14 cellular contexts compared by ENCODE assay signal in the genomic region with DNA sequence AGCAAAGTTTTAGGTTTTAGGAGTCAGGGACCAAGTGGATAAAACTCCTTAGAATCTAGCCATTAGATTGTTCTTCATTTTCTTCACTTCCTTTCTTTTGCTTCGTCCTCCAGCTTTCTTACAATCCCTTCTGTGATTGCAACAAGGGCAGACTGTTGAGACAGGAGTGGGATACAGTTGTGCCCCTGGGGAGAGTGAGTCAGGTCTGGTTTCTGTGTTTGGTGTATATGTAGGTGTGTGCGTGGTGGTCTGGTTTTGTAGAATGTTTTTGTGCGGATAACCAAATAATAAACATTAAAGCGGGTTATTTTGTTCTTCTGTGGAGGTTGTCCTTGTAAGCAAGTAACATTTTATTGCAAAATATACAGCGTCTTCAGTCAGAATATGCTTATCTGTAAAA. TPM values are rescaled to one million over a fixed set of nuclear protein-coding genes. Genes with fewer than 3 reads are reported as not detected.
DNase-seq lines count a peak whose midpoint lies in the region; ATAC-seq and TF ChIP-seq lines count a peak whose summit lies in the region.
"Had no signal": no experiment of that assay in that cellular context is flagged by ENCODE, and none has a peak within 500 bp of the region (broad histone marks: within the 10 kb centered on the region; RNA-seq: fewer than 3 reads in every experiment).

No MANE protein-coding gene starts in this region.

- no peaks in the 10 kb centered on the region for H3K27me3 ChIP-seq in cardiac muscle cell
- no peaks in the 10 kb centered on the region for H3K27me3 ChIP-seq in left ventricle myocardium inferior (ENCODE audit: low read depth)

- H3K36me3 ChIP-seq in cardiac muscle cell (peaks cover 9% of the 10 kb centered on the region), left ventricle myocardium inferior (peaks cover 11% of the 10 kb centered on the region)

- DNase-seq in cardiac muscle cell (ENCODE audit: low read depth in 1 of 2, low spot score in 1 of 2) (peak in 1 of 2 donors; percentile 24), left ventricle myocardium inferior (no peak), SK-N-DZ (ENCODE audit: low spot score) (peak; percentile 6), fibroblast of peridontal ligament (ENCODE audit: extremely low read depth) (peak; percentile 42), cerebellar cortex (ENCODE audit: low spot score) (no peak), NCI-H2107 treated with DMSO at 0.1 percent for 48 hours (lab: John Stamatoyannopoulos, UW; ENCODE audit: unreplicated experiment) (no peak), pons (ENCODE audit: low spot score) (no peak)
- DNase-seq: activated naive CD4-positive, alpha-beta T cell treated with anti-CD3 and anti-CD28 coated beads, Interleukin-2, amount 50 U/mL, for 16 hours; caudate nucleus; HFFc6; NCI-H2029; SHP77 treated with DMSO at 0.1 percent for 48 hours; small intestine had no signal

- H3K9me3 ChIP-seq in cardiac muscle cell (ENCODE audit: low read depth) (no peaks in the 10 kb centered on the region), left ventricle myocardium inferior (replicated peaks) (no peaks in the 10 kb centered on the region)

- ATAC-seq in HG02884 (IDR thresholded peaks at IDR 0.05; ENCODE audit: unreplicated experiment) = no peak

- no peak overlapping the region for H3K4me3 ChIP-seq in cardiac muscle cell
- no peak overlapping the region for H3K4me3 ChIP-seq in left ventricle myocardium inferior

- intact Hi-C loops in left ventricle myocardium inferior (cut with micrococcal nuclease) = no loop called here

- no peak for TF ChIP-seq CTCF in cardiac muscle cell (IDR thresholded peaks at IDR 0.05; ENCODE audit: low read depth, low read length)
- TF ChIP-seq CTCF in left ventricle myocardium inferior (IDR thresholded peaks at IDR 0.05; ENCODE audit: borderline replicate concordance) = no peak

- peaks cover 16% of the 10 kb centered on the region for H3K4me1 ChIP-seq in cardiac muscle cell (ENCODE audit: low read depth)
- H3K4me1 ChIP-seq in left ventricle myocardium inferior = peaks cover 4% of the 10 kb centered on the region

- H3K27ac ChIP-seq in cardiac muscle cell (peak overlapping the region; percentile 17), left ventricle myocardium inferior (replicated peaks) (no peak overlapping the region)

RNA-seq across cellular contexts. Expression of a gene that starts 7.3 kb away (rescaled TPM):
- 12.4 and 21.8 TPM in 2 replicates for total RNA-seq in cardiac muscle cell
- 62.2 and 62.8 TPM in 2 replicates for polyA plus RNA-seq in cardiac muscle cell
- 15.9 TPM for total RNA-seq in left ventricle myocardium inferior
- polyA plus RNA-seq in SK-N-DZ (2014; cell fraction: cytosol; rRNA removed) = 10.8 and 11.4 TPM in 2 replicates
- 12.1 and 15.7 TPM in 2 replicates for polyA plus RNA-seq in SK-N-DZ (2014; cell fraction: nucleus; rRNA removed)

Comparison
In these comparisons a context has a peak if more than half of its experiments do, and no peak if none do; other contexts are left out.
1. DNase-seq: peak in SK-N-DZ (single experiment) and fibroblast of peridontal ligament (single experiment); none in left ventricle myocardium inferior (single experiment), cerebellar cortex (single experiment), NCI-H2107 treated with DMSO at 0.1 percent for 48 hours (single experiment) and pons (single experiment).